In genomic region chr16:12620150-12620549, GRCh38 we compare ENCODE assay signal across 26 cellular contexts.
DNase-seq lines count a peak whose midpoint lies in the region; ATAC-seq and TF ChIP-seq lines count a peak whose summit lies in the region.
"Had no signal": no experiment of that assay in that cellular context is flagged by ENCODE, and none has a peak within 500 bp of the region (broad histone marks: within the 10 kb centered on the region; RNA-seq: fewer than 3 reads in every experiment).

No MANE protein-coding gene starts in this region.

- no peaks in the 10 kb centered on the region for H4K20me1 ChIP-seq in OCI-LY3 (ENCODE audit: insufficient read depth, low read length)

- ATAC-seq in activated naive CD8-positive, alpha-beta T cell treated with anti-CD3 and anti-CD28 coated beads, Interleukin-2, amount 50 U/mL, for 24 hours, result no peak
- ATAC-seq in activated T-helper 17 cell treated with anti-CD3 and anti-CD28 coated beads, Interleukin-2, amount 50 U/mL, for 72 hours (replicated peaks), result no peak
- ATAC-seq: A549; CD8-positive, alpha-beta T cell; T-cell had no signal

- no peak overlapping the region for H2BK120ac ChIP-seq in mesenchymal stem cell (ENCODE audit: low read depth, low read length)

- H3K9me3 ChIP-seq in OCI-LY3 (ENCODE audit: insufficient read depth, low read length) (no peaks in the 10 kb centered on the region), mesenchymal stem cell (ENCODE audit: control insufficient read depth, low read length) (no peaks in the 10 kb centered on the region), vagina (no peaks in the 10 kb centered on the region)
- H3K9me3 ChIP-seq: A549, SK-N-SH had no signal

- H3K9ac ChIP-seq in OCI-LY3 (ENCODE audit: low read length) (no peak overlapping the region), mesenchymal stem cell (ENCODE audit: low read length) (peak overlapping the region; percentile 40)
- H3K9ac ChIP-seq: SK-N-SH had no signal

- H3K36me3 Mint-ChIP-seq in activated naive CD8-positive, alpha-beta T cell treated with anti-CD3 and anti-CD28 coated beads, Interleukin-2, amount 50 U/mL, for 24 hours (ENCODE audit: low read depth), result no peaks in the 10 kb centered on the region
- no peaks in the 10 kb centered on the region for H3K36me3 Mint-ChIP-seq in activated naive CD8-positive, alpha-beta T cell treated with anti-CD3 and anti-CD28 coated beads for 36 hours
- no peaks in the 10 kb centered on the region for H3K36me3 Mint-ChIP-seq in activated T-helper 17 cell treated with anti-CD3 and anti-CD28 coated beads, Interleukin-2, amount 50 U/mL, for 72 hours (ENCODE audit: low read depth)
- H3K36me3 Mint-ChIP-seq: CD8-positive, alpha-beta T cell; T-cell had no signal

- no peak overlapping the region for H2BK15ac ChIP-seq in mesenchymal stem cell (ENCODE audit: low read depth, poor library complexity, severe bottlenecking)

- no peaks in the 10 kb centered on the region for H3K79me1 ChIP-seq in mesenchymal stem cell (replicated peaks; ENCODE audit: low read length, poor library complexity, severe bottlenecking)

- no CpG with 5 or more reads among the region's 1 CpG for WGBS in mesenchymal stem cell

- no peak overlapping the region for H4K91ac ChIP-seq in mesenchymal stem cell (ENCODE audit: low read length)

- H3K27ac Mint-ChIP-seq in activated naive CD8-positive, alpha-beta T cell treated with anti-CD3 and anti-CD28 coated beads, Interleukin-2, amount 50 U/mL, for 24 hours, result peak overlapping the region; percentile 25
- no peak overlapping the region for H3K27ac Mint-ChIP-seq in activated naive CD8-positive, alpha-beta T cell treated with anti-CD3 and anti-CD28 coated beads for 36 hours
- H3K27ac Mint-ChIP-seq in activated T-helper 17 cell treated with anti-CD3 and anti-CD28 coated beads, Interleukin-2, amount 50 U/mL, for 72 hours, result no peak overlapping the region
- H3K27ac Mint-ChIP-seq: CD8-positive, alpha-beta T cell; T-cell had no signal

- H3K14ac ChIP-seq in mesenchymal stem cell (ENCODE audit: low read length in 2 of 2), result no peak overlapping the region

- H3K27me3 ChIP-seq in OCI-LY3 (ENCODE audit: low read depth, low read length) (no peaks in the 10 kb centered on the region), mesenchymal stem cell (ENCODE audit: control insufficient read depth in 1 of 2, insufficient read depth in 1 of 2, low read length in 2 of 2) (peaks cover 0 to 8% of the 10 kb centered on the region in 2 experiments), vagina (no peaks in the 10 kb centered on the region)

- no peaks in the 10 kb centered on the region for H3K36me3 ChIP-seq in OCI-LY3 (replicated peaks; ENCODE audit: low read depth, low read length)
- no peaks in the 10 kb centered on the region for H3K36me3 ChIP-seq in mesenchymal stem cell (ENCODE audit: control insufficient read depth in 1 of 2, insufficient read depth in 2 of 2, low read depth in 1 of 2, low read length in 2 of 2)
- no peaks in the 10 kb centered on the region for H3K36me3 ChIP-seq in vagina

- TF ChIP-seq CTCF in OCI-LY3 (IDR thresholded peaks at IDR 0.05; ENCODE audit: low read depth, low read length) (0 out of 2 replicates have a peak, but pooled peaks have one; percentile 11), vagina (IDR thresholded peaks at IDR 0.05) (no peak)

- TF ChIP-seq POLR2A in vagina (IDR thresholded peaks at IDR 0.05), result no peak

- no peak overlapping the region for H2BK5ac ChIP-seq in mesenchymal stem cell (ENCODE audit: low read depth, low read length, poor library complexity, severe bottlenecking)

- no peak overlapping the region for H3K4me3 Mint-ChIP-seq in activated naive CD8-positive, alpha-beta T cell treated with anti-CD3 and anti-CD28 coated beads, Interleukin-2, amount 50 U/mL, for 24 hours
- no peak overlapping the region for H3K4me3 Mint-ChIP-seq in activated naive CD8-positive, alpha-beta T cell treated with anti-CD3 and anti-CD28 coated beads for 36 hours
- H3K4me3 Mint-ChIP-seq in activated T-helper 17 cell treated with anti-CD3 and anti-CD28 coated beads, Interleukin-2, amount 50 U/mL, for 72 hours, result peak overlapping the region; percentile 11
- H3K4me3 Mint-ChIP-seq: CD8-positive, alpha-beta T cell; T-cell had no signal

- no peak overlapping the region for H3K4me2 ChIP-seq in OCI-LY3 (ENCODE audit: low read length)
- H3K4me2 ChIP-seq in mesenchymal stem cell (ENCODE audit: low read length, poor library complexity, severe bottlenecking), result no peak overlapping the region
- H3K4me2 ChIP-seq: A549, SK-N-SH had no signal

- H3K27ac ChIP-seq in OCI-LY3 (ENCODE audit: low read length), result no peak overlapping the region
- H3K27ac ChIP-seq in mesenchymal stem cell (ENCODE audit: low read length, poor library complexity, severe bottlenecking), result no peak overlapping the region
- H3K27ac ChIP-seq in vagina, result no peak overlapping the region

- H3K23ac ChIP-seq in mesenchymal stem cell (ENCODE audit: low read length in 2 of 2), result no peak overlapping the region

- H3K4ac ChIP-seq in mesenchymal stem cell (ENCODE audit: low read depth in 1 of 2, low read length in 2 of 2), result no peak overlapping the region

- no peaks in the 10 kb centered on the region for H3K79me2 ChIP-seq in OCI-LY3 (ENCODE audit: low read length)

- H4K8ac ChIP-seq in mesenchymal stem cell (ENCODE audit: low read length), result no peak overlapping the region

- no peak overlapping the region for H2AK5ac ChIP-seq in mesenchymal stem cell (ENCODE audit: low read length, severe bottlenecking)

- no peaks in the 10 kb centered on the region for H3K27me3 Mint-ChIP-seq in activated naive CD8-positive, alpha-beta T cell treated with anti-CD3 and anti-CD28 coated beads, Interleukin-2, amount 50 U/mL, for 24 hours
- no peaks in the 10 kb centered on the region for H3K27me3 Mint-ChIP-seq in activated naive CD8-positive, alpha-beta T cell treated with anti-CD3 and anti-CD28 coated beads for 36 hours
- no peaks in the 10 kb centered on the region for H3K27me3 Mint-ChIP-seq in activated T-helper 17 cell treated with anti-CD3 and anti-CD28 coated beads, Interleukin-2, amount 50 U/mL, for 72 hours

- H3K18ac ChIP-seq in mesenchymal stem cell (ENCODE audit: low read depth in 1 of 2, low read length in 2 of 2), result no peak overlapping the region

- H3K9me3 Mint-ChIP-seq in activated naive CD8-positive, alpha-beta T cell treated with anti-CD3 and anti-CD28 coated beads, Interleukin-2, amount 50 U/mL, for 24 hours, result no peaks in the 10 kb centered on the region
- no peaks in the 10 kb centered on the region for H3K9me3 Mint-ChIP-seq in activated naive CD8-positive, alpha-beta T cell treated with anti-CD3 and anti-CD28 coated beads for 36 hours
- no peaks in the 10 kb centered on the region for H3K9me3 Mint-ChIP-seq in activated T-helper 17 cell treated with anti-CD3 and anti-CD28 coated beads, Interleukin-2, amount 50 U/mL, for 72 hours
- H3K9me3 Mint-ChIP-seq: CD8-positive, alpha-beta T cell; T-cell had no signal

- peaks cover 4% of the 10 kb centered on the region; the same call in 1 of the 2 replicates for H3K4me1 ChIP-seq in OCI-LY3 (ENCODE audit: low read length)
- no peaks in the 10 kb centered on the region for H3K4me1 ChIP-seq in mesenchymal stem cell (ENCODE audit: control insufficient read depth, insufficient read depth, low read depth, low read length)
- no peaks in the 10 kb centered on the region for H3K4me1 ChIP-seq in vagina

- H2AFZ ChIP-seq in OCI-LY3 (ENCODE audit: low read depth, low read length) (no peak overlapping the region), mesenchymal stem cell (ENCODE audit: low read depth, low read length) (no peak overlapping the region)

- no peak for DNase-seq in activated naive CD8-positive, alpha-beta T cell treated with anti-CD3 and anti-CD28 coated beads, Interleukin-2, amount 50 U/mL, for 24 hours
- no peak for DNase-seq in activated naive CD8-positive, alpha-beta T cell treated with anti-CD3 and anti-CD28 coated beads for 36 hours
- DNase-seq in mesenchymal stem cell (no peak), HCEC 1CT (no peak), vagina (ENCODE audit: extremely low spot score in 2 of 2) (no peak), 8988T (no peak)
- DNase-seq: C1 segment of cervical spinal cord; Caco-2; CD8-positive, alpha-beta T cell; DMS 273 treated with DMSO at 0.1 percent for 48 hours; DMS79; EL; GDM1; H7; KBM-7; MM.1S; NCI-H2029 treated with DMSO at 0.1 percent for 48 hours; NCI-H446 treated with DMSO at 0.1 percent for 48 hours; NCI-H526; NCI-H82; NK-92 treated with Interleukin-12 subunit alpha and Interleukin-12 subunit beta, amount 100 ng/mL, for 24 hours; SK-N-SH; T-cell had no signal

- H2BK12ac ChIP-seq in mesenchymal stem cell (ENCODE audit: low read length in 2 of 2), result no peak overlapping the region

- H3K4me1 Mint-ChIP-seq in activated naive CD8-positive, alpha-beta T cell treated with anti-CD3 and anti-CD28 coated beads, Interleukin-2, amount 50 U/mL, for 24 hours, result peaks cover 35% of the 10 kb centered on the region
- peaks cover 14% of the 10 kb centered on the region for H3K4me1 Mint-ChIP-seq in activated naive CD8-positive, alpha-beta T cell treated with anti-CD3 and anti-CD28 coated beads for 36 hours
- H3K4me1 Mint-ChIP-seq in activated T-helper 17 cell treated with anti-CD3 and anti-CD28 coated beads, Interleukin-2, amount 50 U/mL, for 72 hours, result peaks cover 6% of the 10 kb centered on the region
- H3K4me1 Mint-ChIP-seq: T-cell had no signal

- H3K4me3 ChIP-seq in OCI-LY3 (ENCODE audit: low read length) (no peak overlapping the region), mesenchymal stem cell (ENCODE audit: insufficient read depth in 1 of 2, low read depth in 1 of 2, low read length in 2 of 2) (no peak overlapping the region), vagina (no peak overlapping the region)
- H3K4me3 ChIP-seq: A549 had no signal

- intact Hi-C loops in vagina (cut with DNase I), result no loop called here
